Comparison of ENCODE assay signal across 12 cellular contexts in the genomic region with DNA sequence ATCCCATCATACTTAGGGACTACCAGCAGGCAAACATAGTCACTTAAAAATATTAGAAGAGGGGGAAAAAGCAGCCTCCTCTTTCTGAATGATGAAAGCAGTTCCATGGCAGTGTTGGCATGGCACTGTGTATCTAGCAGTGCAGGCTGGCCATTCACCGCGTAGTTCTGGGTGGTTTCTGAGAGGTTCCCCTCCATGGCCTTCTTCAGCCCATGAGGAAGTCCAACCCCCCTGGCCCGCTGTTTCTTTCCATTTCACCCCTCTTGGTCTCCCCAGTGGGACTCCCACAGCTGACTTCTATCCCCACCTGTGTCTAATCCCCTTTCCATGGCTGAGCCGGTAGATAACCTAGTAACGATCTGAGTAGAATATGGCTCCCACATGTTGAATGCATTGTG. TPM values are rescaled to one million over a fixed set of nuclear protein-coding genes. Genes with fewer than 3 reads are reported as not detected.
DNase-seq lines count a peak whose midpoint lies in the region; ATAC-seq and TF ChIP-seq lines count a peak whose summit lies in the region.
"Had no signal": no experiment of that assay in that cellular context is flagged by ENCODE, and none has a peak within 500 bp of the region (broad histone marks: within the 10 kb centered on the region; RNA-seq: fewer than 3 reads in every experiment).

No MANE protein-coding gene starts in this region.

- intact Hi-C loops in dendritic cell treated with granulocyte-macrophage colony-stimulating factor and Interleukin-4, amounts not matched to agents 40 ng/mL and 50 ng/mL, for 4 days (cut with micrococcal nuclease), result loop anchor here (5.0 kb wide), 1 partner anchor 33 kb away; no protein-coding TSS in a partner anchor

- TF ChIP-seq CTCF in HEK293 (tag by site-specific recombination; IDR thresholded peaks at IDR 0.05), result no peak
- TF ChIP-seq CTCF in osteoblast (IDR thresholded peaks at IDR 0.05; ENCODE audit: extremely low read depth, low read depth, low read length), result no peak
- TF ChIP-seq CTCF in GM20000 (IDR thresholded peaks at IDR 0.05; ENCODE audit: extremely low read depth, missing control alignments), result no peak

- H4K20me1 ChIP-seq in BLaER1 (peaks cover 54% of the 10 kb centered on the region), osteoblast (ENCODE audit: insufficient read depth, low read length) (peaks cover 5% of the 10 kb centered on the region)

- H3K27me3 ChIP-seq in BLaER1, result no peaks in the 10 kb centered on the region
- H3K27me3 ChIP-seq in osteoblast (ENCODE audit: insufficient read depth, low read length), result no peaks in the 10 kb centered on the region

- H3K4me2 ChIP-seq in BLaER1 (peak overlapping the region; percentile 33), osteoblast (ENCODE audit: insufficient read depth, low read length) (peak overlapping the region; percentile 40)

- no peaks in the 10 kb centered on the region for H3K9me3 ChIP-seq in BLaER1
- H3K9me3 ChIP-seq in HEK293 (ENCODE audit: control insufficient read depth, insufficient read depth, low read depth, low read length), result no peaks in the 10 kb centered on the region
- H3K9me3 ChIP-seq in osteoblast (ENCODE audit: low read depth, low read length), result no peaks in the 10 kb centered on the region

- ATAC-seq in naive thymus-derived CD8-positive, alpha-beta T cell, result no peak

- peaks cover 47% of the 10 kb centered on the region for H3K36me3 ChIP-seq in BLaER1
- H3K36me3 ChIP-seq in HEK293 (ENCODE audit: control insufficient read depth in 2 of 2, insufficient read depth in 1 of 2, low read length in 2 of 2), result peaks cover 0 to 23% of the 10 kb centered on the region in 2 experiments; a peak in 2 of 3 replicates
- peaks cover 50% of the 10 kb centered on the region for H3K36me3 ChIP-seq in osteoblast (ENCODE audit: insufficient read depth, low read length)

- H3K27ac ChIP-seq in BLaER1, result no peak overlapping the region
- no peak overlapping the region for H3K27ac ChIP-seq in HEK293 (ENCODE audit: extremely low read depth, low read depth, low read length)
- peak overlapping the region; percentile 87 for H3K27ac ChIP-seq in osteoblast (ENCODE audit: low read depth, low read length)

- H3K4me3 ChIP-seq in BLaER1, result no peak overlapping the region
- H3K4me3 ChIP-seq in HEK293 (ENCODE audit: low read depth, low read length), result no peak overlapping the region
- no peak overlapping the region for H3K4me3 ChIP-seq in osteoblast (ENCODE audit: insufficient read depth, low read length)

- CTCF ChIA-PET in HEK293 (lab: Yijun Ruan, JAX), result interaction anchor here (1.4 to 1.6 kb wide), 2 partner anchors 13 to 17 kb away, joined by 4 to 5 read pairs; a partner anchor contains a TSS

- H2AFZ ChIP-seq in osteoblast (ENCODE audit: low read length), result no peak overlapping the region

- H3K27ac Mint-ChIP-seq in dendritic cell treated with granulocyte-macrophage colony-stimulating factor and Interleukin-4, amounts not matched to agents 40 ng/mL and 50 ng/mL, for 4 days, result peak overlapping the region; percentile 72
- H3K27ac Mint-ChIP-seq in naive thymus-derived CD8-positive, alpha-beta T cell, result peak overlapping the region in 4 of 10 donors; percentile 2 to 79 (median 62)
- no peak overlapping the region for H3K27ac Mint-ChIP-seq in T-helper 2 cell treated with Interferon-gamma antibody and Interleukin-4, amounts not matched to agents 5 μg/mL and 100 μg/mL, for 36 hours

- H3K9me3 Mint-ChIP-seq in dendritic cell treated with granulocyte-macrophage colony-stimulating factor and Interleukin-4, amounts not matched to agents 40 ng/mL and 50 ng/mL, for 4 days, result no peaks in the 10 kb centered on the region
- H3K9me3 Mint-ChIP-seq in naive thymus-derived CD8-positive, alpha-beta T cell, result no peaks in the 10 kb centered on the region
- H3K9me3 Mint-ChIP-seq in T-helper 2 cell treated with Interferon-gamma antibody and Interleukin-4, amounts not matched to agents 5 μg/mL and 100 μg/mL, for 36 hours, result no peaks in the 10 kb centered on the region

- no peaks in the 10 kb centered on the region for H3K27me3 Mint-ChIP-seq in dendritic cell treated with granulocyte-macrophage colony-stimulating factor and Interleukin-4, amounts not matched to agents 40 ng/mL and 50 ng/mL, for 4 days
- no peaks in the 10 kb centered on the region for H3K27me3 Mint-ChIP-seq in naive thymus-derived CD8-positive, alpha-beta T cell
- H3K27me3 Mint-ChIP-seq in T-helper 2 cell treated with Interferon-gamma antibody and Interleukin-4, amounts not matched to agents 5 μg/mL and 100 μg/mL, for 36 hours (ENCODE audit: low read depth), result no peaks in the 10 kb centered on the region

- POLR2A ChIA-PET in HEK293 (lab: Yijun Ruan, JAX), result interaction anchor here (1.3 kb wide), 1 partner anchor 15 kb away, joined by 3 read pairs; no protein-coding TSS in a partner anchor
- POLR2A ChIA-PET in naive thymus-derived CD8-positive, alpha-beta T cell (lab: Charles Lee), result no interaction called here

- H3K4me1 ChIP-seq in BLaER1 (peaks cover 61% of the 10 kb centered on the region), HEK293 (ENCODE audit: control insufficient read depth, insufficient read depth, low read length) (peaks cover 18% of the 10 kb centered on the region), osteoblast (ENCODE audit: insufficient read depth, low read length) (peaks cover 48% of the 10 kb centered on the region)

- H3K4me3 Mint-ChIP-seq in dendritic cell treated with granulocyte-macrophage colony-stimulating factor and Interleukin-4, amounts not matched to agents 40 ng/mL and 50 ng/mL, for 4 days, result no peak overlapping the region
- H3K4me3 Mint-ChIP-seq in naive thymus-derived CD8-positive, alpha-beta T cell, result no peak overlapping the region
- no peak overlapping the region for H3K4me3 Mint-ChIP-seq in T-helper 2 cell treated with Interferon-gamma antibody and Interleukin-4, amounts not matched to agents 5 μg/mL and 100 μg/mL, for 36 hours

- H3K79me2 ChIP-seq in osteoblast (ENCODE audit: insufficient read depth, low read length), result peaks cover 92% of the 10 kb centered on the region

- no peak overlapping the region for H3K9ac ChIP-seq in BLaER1

- H3K36me3 Mint-ChIP-seq in dendritic cell treated with granulocyte-macrophage colony-stimulating factor and Interleukin-4, amounts not matched to agents 40 ng/mL and 50 ng/mL, for 4 days (ENCODE audit: low read depth), result peaks cover 86% of the 10 kb centered on the region
- H3K36me3 Mint-ChIP-seq in naive thymus-derived CD8-positive, alpha-beta T cell, result peaks cover 14 to 72% (median 17%) of the 10 kb centered on the region in 3 donors
- H3K36me3 Mint-ChIP-seq in T-helper 2 cell treated with Interferon-gamma antibody and Interleukin-4, amounts not matched to agents 5 μg/mL and 100 μg/mL, for 36 hours (ENCODE audit: low read depth), result peaks cover 33% of the 10 kb centered on the region

- peaks cover 93% of the 10 kb centered on the region for H3K4me1 Mint-ChIP-seq in dendritic cell treated with granulocyte-macrophage colony-stimulating factor and Interleukin-4, amounts not matched to agents 40 ng/mL and 50 ng/mL, for 4 days (ENCODE audit: low read depth)
- peaks cover 49 to 85% (median 76%) of the 10 kb centered on the region in 4 donors for H3K4me1 Mint-ChIP-seq in naive thymus-derived CD8-positive, alpha-beta T cell
- peaks cover 17% of the 10 kb centered on the region for H3K4me1 Mint-ChIP-seq in T-helper 2 cell treated with Interferon-gamma antibody and Interleukin-4, amounts not matched to agents 5 μg/mL and 100 μg/mL, for 36 hours (ENCODE audit: low read depth)

- no peak for DNase-seq in osteoblast (ENCODE audit: insufficient read length, low spot score, missing footprints)
- no peak for DNase-seq in NCI-H1694 (lab: John Stamatoyannopoulos, UW)
- DNase-seq in naive thymus-derived CD8-positive, alpha-beta T cell, result no peak
- DNase-seq in T-helper 2 cell treated with Interferon-gamma antibody and Interleukin-4, amounts not matched to agents 5 μg/mL and 100 μg/mL, for 36 hours (ENCODE audit: low spot score), result no peak
- DNase-seq in GM20000 (ENCODE audit: low spot score), result no peak
- DNase-seq: GDM1, H7, NCI-H1436, NCI-H345 had no signal

TF ChIP-seq in HEK293, 187 proteins besides CTCF, POLR2A, EP300 and RAD21:
- TF ChIP-seq SCRT2 (tag by site-specific recombination; IDR thresholded peaks at IDR 0.05) (peak; percentile 45; the same call in 1 of the 2 replicates), ZNF426 (tag by site-specific recombination; IDR thresholded peaks at IDR 0.05) (no peak), ZNF155 (tag by site-specific recombination; IDR thresholded peaks at IDR 0.05) (no peak), ZNF629 (tag by site-specific recombination; IDR thresholded peaks at IDR 0.05) (no peak), GLI2 (tag by site-specific recombination; IDR thresholded peaks at IDR 0.05; ENCODE audit: borderline replicate concordance, low read depth) (no peak), ZNF423 (tag by site-specific recombination; IDR thresholded peaks at IDR 0.05) (no peak)

RNA-seq across cellular contexts. Expression of a gene that starts 17.0 kb away (rescaled TPM):
- 12.3 and 13.3 TPM in 2 replicates for total RNA-seq in osteoblast
- 10 to 100 TPM; 48.7 to 50.6 TPM for total RNA-seq in naive thymus-derived CD8-positive, alpha-beta T cell
- polyA plus RNA-seq in naive thymus-derived CD8-positive, alpha-beta T cell, result 10 to 100 TPM in 1 of 3 donors, 1 to 10 TPM in 2; 1.9 to 14.3 (median 5.5) TPM
